Comparison of ENCODE assay signal across 9 cellular contexts in genomic region chr1:223843934-223844333, GRCh38. TPM values are rescaled to one million over a fixed set of nuclear protein-coding genes. Genes with fewer than 3 reads are reported as not detected.
DNase-seq lines count a peak whose midpoint lies in the region; TF ChIP-seq lines count a peak whose summit lies in the region.
"Had no signal": no experiment of that assay in that cellular context is flagged by ENCODE, and none has a peak within 500 bp of the region (broad histone marks: within the 10 kb centered on the region; RNA-seq: fewer than 3 reads in every experiment).

No MANE protein-coding gene starts in this region.

- peak overlapping the region; percentile 80 for H3K4me2 ChIP-seq in DOHH2 (ENCODE audit: low read length)
- H3K4me2 ChIP-seq in OCI-LY1 (ENCODE audit: low read length), result peak overlapping the region; percentile 71
- H3K4me2 ChIP-seq in osteoblast (ENCODE audit: insufficient read depth, low read length), result peak overlapping the region; percentile 96

- POLR2A ChIA-PET in GM10248 (lab: Yijun Ruan, JAX), result no interaction called here

- TF ChIP-seq CTCF in DOHH2 (IDR thresholded peaks at IDR 0.05; ENCODE audit: low read depth, low read length, poor library complexity, severe bottlenecking), result no peak
- no peak for TF ChIP-seq CTCF in OCI-LY1 (IDR thresholded peaks at IDR 0.05; ENCODE audit: low read length)
- no peak for TF ChIP-seq CTCF in osteoblast (IDR thresholded peaks at IDR 0.05; ENCODE audit: extremely low read depth, low read depth, low read length)
- no peak for TF ChIP-seq CTCF in GM10248 (IDR thresholded peaks at IDR 0.05; ENCODE audit: control extremely low read depth, extremely low read depth, low read depth, missing control alignments)
- TF ChIP-seq CTCF in lower leg skin (IDR thresholded peaks at IDR 0.05), result no peak

- H3F3A ChIP-seq in DOHH2 (ENCODE audit: control insufficient read depth, insufficient read depth) (peaks cover 11% of the 10 kb centered on the region), OCI-LY1 (ENCODE audit: insufficient read depth, low read length) (no peaks in the 10 kb centered on the region)

- H3K27ac ChIP-seq in DOHH2 (ENCODE audit: low read depth, low read length) (no peak overlapping the region), OCI-LY1 (ENCODE audit: low read depth, low read length, poor library complexity, severe bottlenecking) (no peak overlapping the region), osteoblast (ENCODE audit: low read depth, low read length) (no peak overlapping the region)
- H3K27ac ChIP-seq in effector memory CD4-positive, alpha-beta T cell (ENCODE audit: insufficient read depth, low read length, poor library complexity, severe bottlenecking), result peak overlapping the region; percentile 99

- intact Hi-C loops in lower leg skin (cut with DNase I; ENCODE audit: low total_unique reads), result no loop called here
- intact Hi-C loops in head of caudate nucleus (cut with DNase I), result loop anchor here (10.0 kb wide), 1 partner anchor 89 kb away; no protein-coding TSS in a partner anchor

- H3K4me1 ChIP-seq in DOHH2 (ENCODE audit: control insufficient read depth, low read length) (peaks cover 66% of the 10 kb centered on the region), OCI-LY1 (ENCODE audit: insufficient read depth, low read length, severe bottlenecking) (peaks cover 22% of the 10 kb centered on the region), osteoblast (ENCODE audit: insufficient read depth, low read length) (peaks cover 24% of the 10 kb centered on the region)
- H3K4me1 ChIP-seq in effector memory CD4-positive, alpha-beta T cell (ENCODE audit: control insufficient read depth, insufficient read depth, low read length, poor library complexity, severe bottlenecking), result peaks cover 14% of the 10 kb centered on the region

- no peak for TF ChIP-seq POLR2A in lower leg skin (IDR thresholded peaks at IDR 0.05)

- H2AFZ ChIP-seq in OCI-LY1 (ENCODE audit: low read length), result no peak overlapping the region
- H2AFZ ChIP-seq in osteoblast (ENCODE audit: low read length), result no peak overlapping the region

- 64 to 77% methylated on average over 6 of the region's 6 CpGs for WGBS in lower leg skin, 2 donors

- H3K36me3 ChIP-seq in DOHH2 (ENCODE audit: control insufficient read depth, low read length) (no peaks in the 10 kb centered on the region; the same call in 1 of the 2 replicates), OCI-LY1 (ENCODE audit: insufficient read depth, low read length) (no peaks in the 10 kb centered on the region; the same call in 1 of the 2 replicates), osteoblast (ENCODE audit: insufficient read depth, low read length) (no peaks in the 10 kb centered on the region)
- H3K36me3 ChIP-seq in effector memory CD4-positive, alpha-beta T cell (ENCODE audit: control insufficient read depth, insufficient read depth, low read length), result no peaks in the 10 kb centered on the region

- H3K9me3 ChIP-seq in DOHH2 (ENCODE audit: control insufficient read depth, insufficient read depth, low read length) (no peaks in the 10 kb centered on the region), OCI-LY1 (ENCODE audit: low read length) (no peaks in the 10 kb centered on the region), osteoblast (ENCODE audit: low read depth, low read length) (no peaks in the 10 kb centered on the region)
- no peaks in the 10 kb centered on the region for H3K9me3 ChIP-seq in effector memory CD4-positive, alpha-beta T cell (ENCODE audit: control insufficient read depth, low read length)

- CTCF ChIA-PET in GM10248 (lab: Yijun Ruan, JAX), result interaction anchor here (2.9 kb wide), 1 partner anchor 32 kb away, joined by 9 read pairs; no protein-coding TSS in a partner anchor

- H4K20me1 ChIP-seq in DOHH2 (ENCODE audit: control insufficient read depth, insufficient read depth, low read depth, low read length), result peaks cover 3% of the 10 kb centered on the region; the same call in 1 of the 2 replicates
- H4K20me1 ChIP-seq in OCI-LY1 (ENCODE audit: insufficient read depth, low read length), result 0 out of 2 replicates have a peak, but pooled peaks cover 3% of the 10 kb centered on the region
- peaks cover 20% of the 10 kb centered on the region for H4K20me1 ChIP-seq in osteoblast (ENCODE audit: insufficient read depth, low read length)

- H3K9me2 ChIP-seq in DOHH2 (replicated peaks; ENCODE audit: control insufficient read depth, low read length), result no peaks in the 10 kb centered on the region
- H3K9me2 ChIP-seq in OCI-LY1 (ENCODE audit: low read depth, low read length), result no peaks in the 10 kb centered on the region

- H3K27me3 ChIP-seq in DOHH2 (ENCODE audit: control insufficient read depth, low read length) (no peaks in the 10 kb centered on the region), OCI-LY1 (ENCODE audit: insufficient read depth, low read length) (peaks cover 4% of the 10 kb centered on the region; the same call in 1 of the 2 replicates), osteoblast (ENCODE audit: insufficient read depth, low read length) (no peaks in the 10 kb centered on the region)
- no peaks in the 10 kb centered on the region for H3K27me3 ChIP-seq in effector memory CD4-positive, alpha-beta T cell (replicated peaks; ENCODE audit: control insufficient read depth, insufficient read depth, low read length, poor library complexity, severe bottlenecking)

- H3K4me3 ChIP-seq in DOHH2 (ENCODE audit: low read length) (peak overlapping the region; percentile 81), OCI-LY1 (ENCODE audit: low read depth, low read length, poor library complexity, severe bottlenecking) (no peak overlapping the region), osteoblast (ENCODE audit: insufficient read depth, low read length) (peak overlapping the region; percentile 74), lower leg skin (ENCODE audit: low read depth, poor library complexity, severe bottlenecking) (no peak overlapping the region)
- H3K4me3 ChIP-seq in effector memory CD4-positive, alpha-beta T cell (ENCODE audit: insufficient read depth, low read depth, low read length, poor library complexity, severe bottlenecking), result peak overlapping the region; percentile 63

- no peak overlapping the region for H3K9ac ChIP-seq in OCI-LY1 (ENCODE audit: low read length)

- no peak for DNase-seq in effector memory CD4-positive, alpha-beta T cell
- DNase-seq in osteoblast (ENCODE audit: insufficient read length, low spot score, missing footprints) (no peak), GM10248 (ENCODE audit: extremely low spot score) (no peak), mucosa of gallbladder (ENCODE audit: low spot score) (no peak), lower leg skin (ENCODE audit: low spot score in 2 of 2) (no peak), head of caudate nucleus (no peak)
- DNase-seq: activated CD8-positive, alpha-beta memory T cell treated with anti-CD3 and anti-CD28 coated beads, Interleukin-2, amount 50 U/mL, for 48 hours had no signal

- H3K79me2 ChIP-seq in DOHH2 (ENCODE audit: control insufficient read depth, low read length) (peaks cover 69% of the 10 kb centered on the region), OCI-LY1 (ENCODE audit: insufficient read depth, low read length) (0 out of 2 replicates have a peak, but pooled peaks cover 3% of the 10 kb centered on the region), osteoblast (ENCODE audit: insufficient read depth, low read length) (peaks cover 61% of the 10 kb centered on the region)

RNA-seq across cellular contexts. Expression of gene TP53BP2, which starts 1.8 kb away (rescaled TPM):
- total RNA-seq in osteoblast (27.1 and 31.8 TPM in 2 replicates), mucosa of gallbladder (48.7 TPM), lower leg skin (10 to 100 TPM; 32.2 to 49.9 (median 36.6) TPM)

Comparison
In these comparisons a context has a peak if more than half of its experiments do, and no peak if none do; other contexts are left out.
1. H3K4me3 ChIP-seq: peak in DOHH2 (single experiment), effector memory CD4-positive, alpha-beta T cell (single experiment) and osteoblast (single experiment); none in OCI-LY1 (single experiment) and lower leg skin (single experiment).
2. Peak in every context shown above with its lines, with median percentiles within 50 percentile points of each other: H3K4me2 ChIP-seq.